1 cellular context compared by ENCODE assay signal in genomic region chr6:113004691-113005270, GRCh38.
TF ChIP-seq lines count a peak whose summit lies in the region.

No MANE protein-coding gene starts in this region.

TF ChIP-seq in WTC11, 78 proteins besides CTCF, POLR2A, EP300 and RAD21 (continued from another document):
- TF ChIP-seq ZNF532 (CRISPR knock-in tag; IDR thresholded peaks at IDR 0.05; ENCODE audit: borderline replicate concordance), result no peak
- TF ChIP-seq ZBTB43 (CRISPR knock-in tag; IDR thresholded peaks at IDR 0.05), result no peak
- TF ChIP-seq ZNF425 (CRISPR knock-in tag; conservative IDR thresholded peaks at IDR 0.05), result no peak
- no peak for TF ChIP-seq HMGXB4 (CRISPR knock-in tag; IDR thresholded peaks at IDR 0.05)
TF ChIP-seq in WTC11: peak in this region for 0.
